9 cellular contexts compared by ENCODE assay signal in the genomic region with DNA sequence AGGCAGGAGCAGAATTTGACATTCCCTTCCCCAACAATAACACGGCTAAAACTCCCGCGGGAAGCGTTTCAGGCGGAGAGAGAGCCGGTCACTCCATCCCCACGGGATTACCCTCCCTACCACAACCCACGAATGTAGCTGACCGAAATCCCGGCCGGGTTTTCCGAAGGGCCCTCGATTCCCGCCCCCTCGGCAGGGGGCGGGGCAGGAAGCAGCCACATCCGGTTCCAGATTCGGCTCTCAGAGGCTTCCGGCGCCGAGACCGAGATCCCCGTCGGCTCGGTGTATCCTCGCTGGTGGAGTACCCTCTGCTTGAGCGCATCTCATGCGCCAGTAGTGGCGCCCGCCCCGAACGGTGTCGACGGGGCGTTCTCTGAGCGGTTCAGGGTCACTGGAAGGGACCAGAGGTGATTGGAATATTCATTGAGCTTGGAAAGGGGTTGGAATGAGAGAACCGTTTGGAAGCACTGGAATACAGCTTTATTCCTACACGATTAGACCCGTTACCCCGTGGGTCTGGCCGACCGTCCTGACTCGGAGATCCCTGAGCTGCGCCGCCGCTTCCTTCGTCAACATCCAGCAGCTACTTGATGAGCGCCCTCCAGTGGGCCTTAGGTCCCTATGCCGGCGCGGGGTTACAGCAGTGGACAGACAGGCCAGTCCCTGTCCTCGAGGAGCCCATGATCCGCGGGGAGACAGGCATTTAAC. TPM values are rescaled to one million over a fixed set of nuclear protein-coding genes. Genes with fewer than 3 reads are reported as not detected.
DNase-seq lines count a peak whose midpoint lies in the region; ATAC-seq, FAIRE-seq and TF ChIP-seq lines count a peak whose summit lies in the region.
"Had no signal": no experiment of that assay in that cellular context is flagged by ENCODE, and none has a peak within 500 bp of the region (broad histone marks: within the 10 kb centered on the region; RNA-seq: fewer than 3 reads in every experiment).

No MANE protein-coding gene starts in this region.

- TF ChIP-seq POLR2A in HepG2 (IDR thresholded peaks at IDR 0.05; ENCODE audit: insufficient read depth in 1 of 2, low read depth in 2 of 2, low read length in 2 of 2), result peak; percentile 88 to 95

- H3K79me2 ChIP-seq in HepG2 (ENCODE audit: insufficient read depth, low read length), result peaks cover 12% of the 10 kb centered on the region

- H3K9ac ChIP-seq in HepG2 (ENCODE audit: insufficient read depth, low read depth, low read length), result peak overlapping the region; percentile 92

- CTCF ChIA-PET in HepG2 (lab: Yijun Ruan, JAX; ENCODE audit: low intra/inter-chr PET ratio, low total read pairs), result interaction anchor here (1.0 to 3.3 kb wide), 4 partner anchors 9 to 176 kb away, joined by 3 to 52 read pairs (median 4); no protein-coding TSS in a partner anchor

- no peak overlapping the region for H2AFZ ChIP-seq in HepG2 (ENCODE audit: low read length)

- H3K36me3 Mint-ChIP-seq in dendritic cell treated with granulocyte-macrophage colony-stimulating factor and Interleukin-4, amounts not matched to agents 40 ng/mL and 50 ng/mL, for 4 days (ENCODE audit: low read depth), result peaks cover 100% of the 10 kb centered on the region

- ATAC-seq in GM19395 (IDR thresholded peaks at IDR 0.05; ENCODE audit: unreplicated experiment) (peak; percentile 73), HG03558 (IDR thresholded peaks at IDR 0.05; ENCODE audit: extremely low read depth, unreplicated experiment) (peak; percentile 61), HepG2 (peak; percentile 73)

- H3K27me3 ChIP-seq in HepG2 (ENCODE audit: control insufficient read depth in 1 of 2, insufficient read depth in 2 of 2, low read length in 2 of 2), result no peaks in the 10 kb centered on the region; a peak in 1 of 5 replicates

- in situ Hi-C loops in HepG2 (cut with HindIII; ENCODE audit: extremely low pct_ligation_motif_present, low pct_unique_long_range_greater_than_20kb), result loop anchor here (5.0 to 25.0 kb wide), 2 partner anchors 97 to 113 kb away; partner anchors contain the start of genes CUTA, HSD17B8, PHF1 and RXRB

- peaks cover 71% of the 10 kb centered on the region for H3K4me1 Mint-ChIP-seq in dendritic cell treated with granulocyte-macrophage colony-stimulating factor and Interleukin-4, amounts not matched to agents 40 ng/mL and 50 ng/mL, for 4 days (ENCODE audit: low read depth)

- H3K9me3 Mint-ChIP-seq in dendritic cell treated with granulocyte-macrophage colony-stimulating factor and Interleukin-4, amounts not matched to agents 40 ng/mL and 50 ng/mL, for 4 days, result no peaks in the 10 kb centered on the region

- BruUV-seq in HepG2 (replicated peaks; lab: Mats Ljungman, UMichigan), result TSS peak; percentile 89

- peak overlapping the region; percentile 93 for H3K27ac ChIP-seq in HepG2 (ENCODE audit: extremely low read length, insufficient read depth, low read length)

- H3K4me1 ChIP-seq in HepG2 (ENCODE audit: insufficient read depth, low read length), result peaks cover 27% of the 10 kb centered on the region

- H3K27me3 Mint-ChIP-seq in dendritic cell treated with granulocyte-macrophage colony-stimulating factor and Interleukin-4, amounts not matched to agents 40 ng/mL and 50 ng/mL, for 4 days, result no peaks in the 10 kb centered on the region

- DNase-seq in CD1c-positive myeloid dendritic cell (ENCODE audit: extremely low spot score), result peak; percentile 96
- DNase-seq in NCI-H69 (lab: John Stamatoyannopoulos, UW), result peak; percentile 98
- DNase-seq in activated CD4-positive, alpha-beta T cell treated with anti-CD3 and anti-CD28 coated beads, Interleukin-2, amount 50 U/mL, for 1 hour, result peak; percentile 94
- DNase-seq in HepG2 (ENCODE audit: low spot score), result peak; percentile 88
- peak; percentile 91 to 92 for DNase-seq in stimulated activated CD4-positive, alpha-beta T cell treated with anti-CD3 and anti-CD28 coated beads, Interleukin-2, amount 100 ng/mL, for 48 hours

- TF ChIP-seq EP300 in HepG2 (IDR thresholded peaks at IDR 0.05; ENCODE audit: low read depth in 2 of 2, low read length in 2 of 2), result peak in 1 of 2 experiments; percentile 27; a peak in 1 of 4 replicates
- 0 out of 2 replicates have a peak, but pooled peaks have one; percentile 37 for TF ChIP-seq EP300 in HepG2 (CRISPR knock-in tag; IDR thresholded peaks at IDR 0.05; ENCODE audit: borderline replicate concordance)

- no peaks in the 10 kb centered on the region for H3K9me3 ChIP-seq in HepG2 (ENCODE audit: low read length)

- TF ChIP-seq RAD21 in HepG2 (CRISPR knock-in tag; IDR thresholded peaks at IDR 0.05), result peak; percentile 74

- H3K36me3 ChIP-seq in HepG2 (replicated peaks in 1 of 2; ENCODE audit: control insufficient read depth in 1 of 2, insufficient read depth in 2 of 2, low read length in 2 of 2), result peaks cover 7 to 10% of the 10 kb centered on the region in 2 experiments; a peak in 2 of 5 replicates

- TF ChIP-seq CTCF in HepG2 (CRISPR knock-in tag; IDR thresholded peaks at IDR 0.05), result peak; percentile 98

- FAIRE-seq in HepG2 (lab: Jason Lieb, UNC), result peak; percentile 76
- FAIRE-seq: islet of Langerhans had no signal

- peak overlapping the region; percentile 92 for H3K4me2 ChIP-seq in HepG2 (ENCODE audit: low read depth, low read length)

- intact Hi-C loops in dendritic cell treated with granulocyte-macrophage colony-stimulating factor and Interleukin-4, amounts not matched to agents 40 ng/mL and 50 ng/mL, for 4 days (cut with micrococcal nuclease), result loop anchor here (1.0 to 2.0 kb wide), 3 partner anchors 10 to 51 kb away; partner anchors contain the start of genes PFDN6 and WDR46
- intact Hi-C loops in HepG2 (cut with micrococcal nuclease; ENCODE audit: unreplicated experiment), result loop anchor here (1.0 kb wide), 2 partner anchors 19 to 99 kb away; partner anchors contain the start of genes RXRB and SLC39A7

- POLR2A ChIA-PET in HepG2 (lab: Yijun Ruan, JAX), result interaction anchor here (0.8 to 4.1 kb wide), 16 partner anchors 9 to 328 kb away, joined by 3 to 57 read pairs (median 7); partner anchors contain the start of genes B3GALT4, PFDN6, RING1 and RPS18

- 0% methylated on average over 20 of the region's 54 CpGs for WGBS in HepG2 (ENCODE audit: low lambda C conversion rate)

- H3K27ac Mint-ChIP-seq in dendritic cell treated with granulocyte-macrophage colony-stimulating factor and Interleukin-4, amounts not matched to agents 40 ng/mL and 50 ng/mL, for 4 days, result peak overlapping the region; percentile 97

- H4K20me1 ChIP-seq in HepG2 (ENCODE audit: insufficient read depth, low read length), result no peaks in the 10 kb centered on the region

- H3K4me3 Mint-ChIP-seq in dendritic cell treated with granulocyte-macrophage colony-stimulating factor and Interleukin-4, amounts not matched to agents 40 ng/mL and 50 ng/mL, for 4 days, result peak overlapping the region; percentile 99

- H3K4me3 ChIP-seq in HepG2 (replicated peaks in 1 of 3; ENCODE audit: insufficient read depth in 1 of 3, low read depth in 2 of 3, low read length in 3 of 3), result peak overlapping the region; percentile 75 to 88 (median 79)

RNA-seq across cellular contexts. Expression of gene RGL2, which starts 0.6 kb away (rescaled TPM):
- 16.5 and 22.9 TPM in 2 replicates for total RNA-seq in HepG2 (2016; rRNA removed; fragmentation: Illumina TruSeq; extraction: Trizol)
- 5.6 and 5.8 TPM in 2 replicates for total RNA-seq in HepG2 (2016; cell fraction: cytosol; rRNA removed; fragmentation: Illumina TruSeq; extraction: Trizol; ENCODE audit: low read depth)
- 14.4 and 22.0 TPM in 2 replicates for total RNA-seq in HepG2 (2016; cell fraction: insoluble cytoplasmic fraction; rRNA removed; fragmentation: Illumina TruSeq; extraction: Trizol)
- total RNA-seq in HepG2 (2016; cell fraction: membrane; rRNA removed; fragmentation: Illumina TruSeq; extraction: Trizol), result 14.1 and 14.8 TPM in 2 replicates
- total RNA-seq in HepG2 (2016; cell fraction: nucleus; rRNA removed; fragmentation: Illumina TruSeq; extraction: Trizol), result 21.1 and 24.8 TPM in 2 replicates
- polyA plus RNA-seq in HepG2 (2011; rRNA removed), result 47.4 and 55.8 TPM in 2 replicates
- 24.1 and 32.5 TPM in 2 replicates for polyA plus RNA-seq in HepG2 (2011; cell fraction: cytosol; rRNA removed)
- 260 and 280 TPM in 2 replicates for polyA plus RNA-seq in HepG2 (2011; cell fraction: nucleus; rRNA removed)
- polyA plus RNA-seq in HepG2 (2012), result 33.1 and 35.4 TPM in 2 replicates
- polyA plus RNA-seq in HepG2 (2016; cell fraction: cytosol; fragmentation: Illumina TruSeq; extraction: Trizol; ENCODE audit: low read depth), result 4.2 and 4.6 TPM in 2 replicates
- 12.1 and 14.6 TPM in 2 replicates for polyA plus RNA-seq in HepG2 (2016; cell fraction: insoluble cytoplasmic fraction; fragmentation: Illumina TruSeq; extraction: Trizol; ENCODE audit: low read depth)
- 9.4 and 10.4 TPM in 2 replicates for polyA plus RNA-seq in HepG2 (2016; cell fraction: membrane; fragmentation: Illumina TruSeq; extraction: Trizol; ENCODE audit: low read depth)
- polyA plus RNA-seq in HepG2 (2016; cell fraction: nucleus; fragmentation: Illumina TruSeq; extraction: Trizol; ENCODE audit: insufficient read depth, low read depth), result 53.5 and 54.5 TPM in 2 replicates
- polyA minus RNA-seq in HepG2 (2011; rRNA and poly(A)+ RNA removed; ENCODE audit: low replicate concordance), result 47.5 and 84.0 TPM in 2 replicates
- 16.0 and 18.0 TPM in 2 replicates for polyA minus RNA-seq in HepG2 (2011; cell fraction: cytosol; rRNA and poly(A)+ RNA removed)
- polyA minus RNA-seq in HepG2 (2011; cell fraction: nucleus; rRNA and poly(A)+ RNA removed), result 45.7 and 51.1 TPM in 2 replicates

RNA-seq across cellular contexts. Expression of gene PFDN6, which starts 10.0 kb away (rescaled TPM):
- 87.0 and 118 TPM in 2 replicates for total RNA-seq in HepG2 (2016; rRNA removed; fragmentation: Illumina TruSeq; extraction: Trizol)
- total RNA-seq in HepG2 (2016; cell fraction: cytosol; rRNA removed; fragmentation: Illumina TruSeq; extraction: Trizol; ENCODE audit: low read depth), result 21.9 and 25.1 TPM in 2 replicates
- total RNA-seq in HepG2 (2016; cell fraction: insoluble cytoplasmic fraction; rRNA removed; fragmentation: Illumina TruSeq; extraction: Trizol), result 97.0 and 123 TPM in 2 replicates
- total RNA-seq in HepG2 (2016; cell fraction: membrane; rRNA removed; fragmentation: Illumina TruSeq; extraction: Trizol), result 19.5 and 24.7 TPM in 2 replicates
- total RNA-seq in HepG2 (2016; cell fraction: nucleus; rRNA removed; fragmentation: Illumina TruSeq; extraction: Trizol), result 35.5 and 41.4 TPM in 2 replicates
- polyA plus RNA-seq in HepG2 (2011; rRNA removed), result 75.5 and 92.2 TPM in 2 replicates
- polyA plus RNA-seq in HepG2 (2011; cell fraction: cytosol; rRNA removed), result 41.4 and 48.4 TPM in 2 replicates
- 65.1 and 96.7 TPM in 2 replicates for polyA plus RNA-seq in HepG2 (2011; cell fraction: nucleus; rRNA removed)
- polyA plus RNA-seq in HepG2 (2012), result 78.6 and 94.5 TPM in 2 replicates
- 20.6 and 21.5 TPM in 2 replicates for polyA plus RNA-seq in HepG2 (2016; cell fraction: cytosol; fragmentation: Illumina TruSeq; extraction: Trizol; ENCODE audit: low read depth)
- 142 and 148 TPM in 2 replicates for polyA plus RNA-seq in HepG2 (2016; cell fraction: insoluble cytoplasmic fraction; fragmentation: Illumina TruSeq; extraction: Trizol; ENCODE audit: low read depth)
- polyA plus RNA-seq in HepG2 (2016; cell fraction: membrane; fragmentation: Illumina TruSeq; extraction: Trizol; ENCODE audit: low read depth), result 20.0 and 22.3 TPM in 2 replicates
- polyA plus RNA-seq in HepG2 (2016; cell fraction: nucleus; fragmentation: Illumina TruSeq; extraction: Trizol; ENCODE audit: insufficient read depth, low read depth), result 80.0 and 80.7 TPM in 2 replicates
- 11.7 and 27.1 TPM in 2 replicates for polyA minus RNA-seq in HepG2 (2011; rRNA and poly(A)+ RNA removed; ENCODE audit: low replicate concordance)
- polyA minus RNA-seq in HepG2 (2011; cell fraction: cytosol; rRNA and poly(A)+ RNA removed), result 14.2 and 19.7 TPM in 2 replicates
- 28.1 and 34.1 TPM in 2 replicates for polyA minus RNA-seq in HepG2 (2011; cell fraction: nucleus; rRNA and poly(A)+ RNA removed)

RNA-seq across cellular contexts. Expression of gene WDR46, which starts 10.4 kb away (rescaled TPM):
- 99.9 and 105 TPM in 2 replicates for total RNA-seq in HepG2 (2016; rRNA removed; fragmentation: Illumina TruSeq; extraction: Trizol)
- total RNA-seq in HepG2 (2016; cell fraction: cytosol; rRNA removed; fragmentation: Illumina TruSeq; extraction: Trizol; ENCODE audit: low read depth), result 34.0 and 45.3 TPM in 2 replicates
- 93.2 and 108 TPM in 2 replicates for total RNA-seq in HepG2 (2016; cell fraction: insoluble cytoplasmic fraction; rRNA removed; fragmentation: Illumina TruSeq; extraction: Trizol)
- total RNA-seq in HepG2 (2016; cell fraction: membrane; rRNA removed; fragmentation: Illumina TruSeq; extraction: Trizol), result 44.8 and 48.1 TPM in 2 replicates
- total RNA-seq in HepG2 (2016; cell fraction: nucleus; rRNA removed; fragmentation: Illumina TruSeq; extraction: Trizol), result 67.1 and 84.6 TPM in 2 replicates
- polyA plus RNA-seq in HepG2 (2011; rRNA removed), result 47.4 and 54.6 TPM in 2 replicates
- polyA plus RNA-seq in HepG2 (2011; cell fraction: cytosol; rRNA removed), result 33.7 and 44.0 TPM in 2 replicates
- polyA plus RNA-seq in HepG2 (2011; cell fraction: nucleus; rRNA removed), result 100 and 101 TPM in 2 replicates
- 40.9 and 53.3 TPM in 2 replicates for polyA plus RNA-seq in HepG2 (2012)
- 30.0 and 32.0 TPM in 2 replicates for polyA plus RNA-seq in HepG2 (2016; cell fraction: cytosol; fragmentation: Illumina TruSeq; extraction: Trizol; ENCODE audit: low read depth)
- 82.3 and 87.5 TPM in 2 replicates for polyA plus RNA-seq in HepG2 (2016; cell fraction: insoluble cytoplasmic fraction; fragmentation: Illumina TruSeq; extraction: Trizol; ENCODE audit: low read depth)
- 32.2 and 32.4 TPM in 2 replicates for polyA plus RNA-seq in HepG2 (2016; cell fraction: membrane; fragmentation: Illumina TruSeq; extraction: Trizol; ENCODE audit: low read depth)
- polyA plus RNA-seq in HepG2 (2016; cell fraction: nucleus; fragmentation: Illumina TruSeq; extraction: Trizol; ENCODE audit: insufficient read depth, low read depth), result 115 and 128 TPM in 2 replicates
- 106 and 108 TPM in 2 replicates for polyA minus RNA-seq in HepG2 (2011; rRNA and poly(A)+ RNA removed; ENCODE audit: low replicate concordance)
- 39.5 and 44.8 TPM in 2 replicates for polyA minus RNA-seq in HepG2 (2011; cell fraction: cytosol; rRNA and poly(A)+ RNA removed)
- 38.6 and 63.3 TPM in 2 replicates for polyA minus RNA-seq in HepG2 (2011; cell fraction: nucleus; rRNA and poly(A)+ RNA removed)

RNA-seq across cellular contexts. Expression of gene TAPBP, which starts 14.5 kb away (rescaled TPM):
- 16.4 and 32.3 TPM in 2 replicates for total RNA-seq in HepG2 (2016; rRNA removed; fragmentation: Illumina TruSeq; extraction: Trizol)
- total RNA-seq in HepG2 (2016; cell fraction: cytosol; rRNA removed; fragmentation: Illumina TruSeq; extraction: Trizol; ENCODE audit: low read depth), result 3.4 and 4.1 TPM in 2 replicates
- total RNA-seq in HepG2 (2016; cell fraction: insoluble cytoplasmic fraction; rRNA removed; fragmentation: Illumina TruSeq; extraction: Trizol), result 13.6 and 35.0 TPM in 2 replicates
- total RNA-seq in HepG2 (2016; cell fraction: membrane; rRNA removed; fragmentation: Illumina TruSeq; extraction: Trizol), result 11.4 and 11.8 TPM in 2 replicates
- total RNA-seq in HepG2 (2016; cell fraction: nucleus; rRNA removed; fragmentation: Illumina TruSeq; extraction: Trizol), result 44.6 and 52.1 TPM in 2 replicates
- polyA plus RNA-seq in HepG2 (2011; rRNA removed), result 27.4 and 34.1 TPM in 2 replicates
- 14.8 and 18.3 TPM in 2 replicates for polyA plus RNA-seq in HepG2 (2011; cell fraction: cytosol; rRNA removed)
- polyA plus RNA-seq in HepG2 (2011; cell fraction: nucleus; rRNA removed), result 62.2 and 64.2 TPM in 2 replicates
- polyA plus RNA-seq in HepG2 (2012), result 21.4 and 27.7 TPM in 2 replicates
- 3.1 and 3.4 TPM in 2 replicates for polyA plus RNA-seq in HepG2 (2016; cell fraction: cytosol; fragmentation: Illumina TruSeq; extraction: Trizol; ENCODE audit: low read depth)
- polyA plus RNA-seq in HepG2 (2016; cell fraction: insoluble cytoplasmic fraction; fragmentation: Illumina TruSeq; extraction: Trizol; ENCODE audit: low read depth), result 15.2 and 22.3 TPM in 2 replicates
- 9.3 and 9.6 TPM in 2 replicates for polyA plus RNA-seq in HepG2 (2016; cell fraction: membrane; fragmentation: Illumina TruSeq; extraction: Trizol; ENCODE audit: low read depth)
- polyA plus RNA-seq in HepG2 (2016; cell fraction: nucleus; fragmentation: Illumina TruSeq; extraction: Trizol; ENCODE audit: insufficient read depth, low read depth), result 88.3 and 92.5 TPM in 2 replicates
- 44.2 and 51.1 TPM in 2 replicates for polyA minus RNA-seq in HepG2 (2011; rRNA and poly(A)+ RNA removed; ENCODE audit: low replicate concordance)
- polyA minus RNA-seq in HepG2 (2011; cell fraction: cytosol; rRNA and poly(A)+ RNA removed), result 23.7 and 33.9 TPM in 2 replicates
- polyA minus RNA-seq in HepG2 (2011; cell fraction: nucleus; rRNA and poly(A)+ RNA removed), result 18.7 and 22.5 TPM in 2 replicates

RNA-seq across cellular contexts. Expression of gene ZBTB22, which starts 18.2 kb away (rescaled TPM):
- 6.6 and 8.0 TPM in 2 replicates for total RNA-seq in HepG2 (2016; rRNA removed; fragmentation: Illumina TruSeq; extraction: Trizol)
- 2.3 and 2.6 TPM in 2 replicates for total RNA-seq in HepG2 (2016; cell fraction: cytosol; rRNA removed; fragmentation: Illumina TruSeq; extraction: Trizol; ENCODE audit: low read depth)
- 5.5 and 8.7 TPM in 2 replicates for total RNA-seq in HepG2 (2016; cell fraction: insoluble cytoplasmic fraction; rRNA removed; fragmentation: Illumina TruSeq; extraction: Trizol)
- 7.1 and 7.2 TPM in 2 replicates for total RNA-seq in HepG2 (2016; cell fraction: membrane; rRNA removed; fragmentation: Illumina TruSeq; extraction: Trizol)
- total RNA-seq in HepG2 (2016; cell fraction: nucleus; rRNA removed; fragmentation: Illumina TruSeq; extraction: Trizol), result 5.7 and 6.4 TPM in 2 replicates
- polyA plus RNA-seq in HepG2 (2011; rRNA removed), result 10.6 and 13.4 TPM in 2 replicates
- 8.3 and 11.3 TPM in 2 replicates for polyA plus RNA-seq in HepG2 (2011; cell fraction: cytosol; rRNA removed)
- polyA plus RNA-seq in HepG2 (2011; cell fraction: nucleus; rRNA removed), result 21.6 and 22.3 TPM in 2 replicates
- polyA plus RNA-seq in HepG2 (2012), result 7.0 and 7.7 TPM in 2 replicates
- polyA plus RNA-seq in HepG2 (2016; cell fraction: cytosol; fragmentation: Illumina TruSeq; extraction: Trizol; ENCODE audit: low read depth), result 1.6 and 1.7 TPM in 2 replicates
- polyA plus RNA-seq in HepG2 (2016; cell fraction: insoluble cytoplasmic fraction; fragmentation: Illumina TruSeq; extraction: Trizol; ENCODE audit: low read depth), result 6.1 and 6.4 TPM in 2 replicates
- polyA plus RNA-seq in HepG2 (2016; cell fraction: membrane; fragmentation: Illumina TruSeq; extraction: Trizol; ENCODE audit: low read depth), result 5.8 and 6.0 TPM in 2 replicates
- polyA plus RNA-seq in HepG2 (2016; cell fraction: nucleus; fragmentation: Illumina TruSeq; extraction: Trizol; ENCODE audit: insufficient read depth, low read depth), result 12.9 TPM in 2 replicates
- polyA minus RNA-seq in HepG2 (2011; rRNA and poly(A)+ RNA removed; ENCODE audit: low replicate concordance), result 17.5 and 28.0 TPM in 2 replicates
- 5.7 and 6.2 TPM in 2 replicates for polyA minus RNA-seq in HepG2 (2011; cell fraction: cytosol; rRNA and poly(A)+ RNA removed)
- 7.8 and 9.8 TPM in 2 replicates for polyA minus RNA-seq in HepG2 (2011; cell fraction: nucleus; rRNA and poly(A)+ RNA removed)

Comparison
In these comparisons a context has a peak if more than half of its experiments do, and no peak if none do; other contexts are left out.
1. Peak in every context shown above with its lines: DNase-seq, ATAC-seq, H3K4me3 ChIP-seq and H3K27ac ChIP-seq.